1 cellular context compared by ENCODE assay signal in genomic region chr15:41416162-41416741, GRCh38.
A peak's percentile ranks its signal among the peaks of the same experiment; 100 is the strongest.
TF ChIP-seq lines count a peak whose summit lies in the region.

No MANE protein-coding gene starts in this region.

TF ChIP-seq in HepG2, 621 proteins besides CTCF, POLR2A, EP300 and RAD21 (continued from another document):
- TF ChIP-seq ZFP41 (CRISPR knock-in tag; IDR thresholded peaks at IDR 0.05; ENCODE audit: borderline replicate concordance): no peak
- no peak for TF ChIP-seq ZMYM2 (CRISPR knock-in tag; IDR thresholded peaks at IDR 0.05)
- TF ChIP-seq ZNF333 (CRISPR knock-in tag; IDR thresholded peaks at IDR 0.05; ENCODE audit: borderline replicate concordance): 0 out of 2 replicates have a peak, but pooled peaks have one; percentile 14
- TF ChIP-seq HMGXB4 (CRISPR knock-in tag; IDR thresholded peaks at IDR 0.05; ENCODE audit: borderline replicate concordance in 1 of 2, low read depth in 1 of 2): no peak
- TF ChIP-seq ZNF607 (CRISPR knock-in tag; IDR thresholded peaks at IDR 0.05; ENCODE audit: borderline replicate concordance): no peak
- TF ChIP-seq NFKBIZ (CRISPR knock-in tag; IDR thresholded peaks at IDR 0.05): 0 out of 2 replicates have a peak, but pooled peaks have one; percentile 46
- no peak for TF ChIP-seq LCORL (IDR thresholded peaks at IDR 0.05)
- TF ChIP-seq LCORL (CRISPR knock-in tag; IDR thresholded peaks at IDR 0.05): 0 out of 2 replicates have a peak, but pooled peaks have one; percentile 4
- 0 out of 2 replicates have a peak, but pooled peaks have one; percentile 60 for TF ChIP-seq BRF2 (CRISPR knock-in tag; IDR thresholded peaks at IDR 0.05)
- TF ChIP-seq THRA (CRISPR knock-in tag; IDR thresholded peaks at IDR 0.05; ENCODE audit: borderline replicate concordance): no peak
- no peak for TF ChIP-seq MXI1 (IDR thresholded peaks at IDR 0.05; ENCODE audit: borderline replicate concordance, low read depth, low read length)
- peak; percentile 18; the same call in 1 of the 2 replicates for TF ChIP-seq ATF7-NPFF (CRISPR knock-in tag; IDR thresholded peaks at IDR 0.05; ENCODE audit: low read depth)
- 0 out of 2 replicates have a peak, but pooled peaks have one; percentile 48 for TF ChIP-seq ZSCAN5A (CRISPR knock-in tag; IDR thresholded peaks at IDR 0.05; ENCODE audit: borderline replicate concordance)
- peak; percentile 82 for TF ChIP-seq ZNF770 (CRISPR knock-in tag; IDR thresholded peaks at IDR 0.05)
- TF ChIP-seq FOXC1 (CRISPR knock-in tag; IDR thresholded peaks at IDR 0.05; ENCODE audit: borderline replicate concordance): no peak
- TF ChIP-seq ATF1 (CRISPR knock-in tag; IDR thresholded peaks at IDR 0.05): 0 out of 2 replicates have a peak, but pooled peaks have one; percentile 46
- 0 out of 2 replicates have a peak, but pooled peaks have one; percentile 14 for TF ChIP-seq ZFP37 (CRISPR knock-in tag; IDR thresholded peaks at IDR 0.05; ENCODE audit: borderline replicate concordance)
- TF ChIP-seq ARNTL (CRISPR knock-in tag; IDR thresholded peaks at IDR 0.05): 0 out of 2 replicates have a peak, but pooled peaks have one; percentile 11
- TF ChIP-seq ZNF704 (CRISPR knock-in tag; IDR thresholded peaks at IDR 0.05; ENCODE audit: borderline replicate concordance): 0 out of 2 replicates have a peak, but pooled peaks have one; percentile 81
- peak; percentile 51; the same call in 1 of the 2 replicates for TF ChIP-seq TARDBP (CRISPR knock-in tag; IDR thresholded peaks at IDR 0.05)
- no peak for TF ChIP-seq NBN (conservative IDR thresholded peaks at IDR 0.05)
- no peak for TF ChIP-seq ZBTB21 (CRISPR knock-in tag; IDR thresholded peaks at IDR 0.05)
- TF ChIP-seq ZNF354B (CRISPR knock-in tag; IDR thresholded peaks at IDR 0.05): 0 out of 2 replicates have a peak, but pooled peaks have one; percentile 27
- TF ChIP-seq SMYD3 (CRISPR knock-in tag; IDR thresholded peaks at IDR 0.05): peak; percentile 62; the same call in 1 of the 2 replicates
- peak; percentile 3; the same call in 1 of the 2 replicates for TF ChIP-seq ZNF350 (CRISPR knock-in tag; IDR thresholded peaks at IDR 0.05; ENCODE audit: borderline replicate concordance, low read depth)
- TF ChIP-seq ZNF879 (CRISPR knock-in tag; IDR thresholded peaks at IDR 0.05): peak; percentile 28; the same call in 1 of the 2 replicates
